ENCODE assay signal across 18 cellular contexts in the genomic region with DNA sequence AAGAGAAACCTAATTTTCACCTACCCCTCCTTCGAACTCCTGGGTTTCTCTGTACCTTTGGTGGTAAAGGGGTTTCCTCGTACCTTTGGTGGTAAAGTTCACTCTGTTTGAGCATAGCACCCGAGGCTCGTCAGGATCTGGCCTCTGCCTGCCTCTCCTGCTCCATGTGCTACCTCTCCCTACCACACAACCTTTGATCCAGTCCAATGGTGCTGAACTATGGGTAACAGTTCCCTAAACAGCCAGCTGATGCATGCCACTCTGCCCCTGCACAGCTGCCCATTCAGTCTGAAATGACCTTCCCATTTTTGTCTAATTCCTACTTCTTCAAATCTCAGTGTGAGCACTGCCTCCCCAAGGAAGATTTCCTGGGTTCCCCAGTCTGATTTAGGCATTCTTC. TPM values are rescaled to one million over a fixed set of nuclear protein-coding genes. Genes with fewer than 3 reads are reported as not detected.
DNase-seq lines count a peak whose midpoint lies in the region; ATAC-seq and TF ChIP-seq lines count a peak whose summit lies in the region.
"Had no signal": no experiment of that assay in that cellular context is flagged by ENCODE, and none has a peak within 500 bp of the region (broad histone marks: within the 10 kb centered on the region; RNA-seq: fewer than 3 reads in every experiment).

No MANE protein-coding gene starts in this region.

- H3K4me3 ChIP-seq in left lung (no peak overlapping the region), vagina (no peak overlapping the region)

- peaks cover 7% of the 10 kb centered on the region for H3K27me3 Mint-ChIP-seq in activated naive CD4-positive, alpha-beta T cell treated with anti-CD3 and anti-CD28 coated beads for 36 hours (ENCODE audit: low read depth)
- H3K27me3 Mint-ChIP-seq in activated T-helper 2 cell treated with anti-CD3 and anti-CD28 coated beads, Interferon-gamma antibody, Interleukin-2, Interleukin-4, amounts not matched to agents 10 μg/mL and 5 μg/mL and 100 μg/mL, durations not matched to agents 14 hours and 24 hours and 36 hours (ENCODE audit: low read depth), result peaks cover 1% of the 10 kb centered on the region

- ATAC-seq in left lung, result peak; percentile 27
- no peak for ATAC-seq in GM21515 (IDR thresholded peaks at IDR 0.05; ENCODE audit: unreplicated experiment)

- peaks cover 25% of the 10 kb centered on the region for H3K4me1 Mint-ChIP-seq in activated naive CD4-positive, alpha-beta T cell treated with anti-CD3 and anti-CD28 coated beads for 36 hours (ENCODE audit: low read depth)
- peaks cover 24% of the 10 kb centered on the region for H3K4me1 Mint-ChIP-seq in activated T-helper 2 cell treated with anti-CD3 and anti-CD28 coated beads, Interferon-gamma antibody, Interleukin-2, Interleukin-4, amounts not matched to agents 10 μg/mL and 5 μg/mL and 100 μg/mL, durations not matched to agents 14 hours and 24 hours and 36 hours (ENCODE audit: low read depth)
- H3K4me1 Mint-ChIP-seq: CD4-positive, CD25-positive, alpha-beta regulatory T cell had no signal

- H3K36me3 Mint-ChIP-seq in activated naive CD4-positive, alpha-beta T cell treated with anti-CD3 and anti-CD28 coated beads for 36 hours (ENCODE audit: low read depth), result no peaks in the 10 kb centered on the region
- no peaks in the 10 kb centered on the region for H3K36me3 Mint-ChIP-seq in activated T-helper 2 cell treated with anti-CD3 and anti-CD28 coated beads, Interferon-gamma antibody, Interleukin-2, Interleukin-4, amounts not matched to agents 10 μg/mL and 5 μg/mL and 100 μg/mL, durations not matched to agents 14 hours and 24 hours and 36 hours (ENCODE audit: low read depth)
- H3K36me3 Mint-ChIP-seq: CD4-positive, CD25-positive, alpha-beta regulatory T cell had no signal

- no peak overlapping the region for H3K4me3 Mint-ChIP-seq in activated naive CD4-positive, alpha-beta T cell treated with anti-CD3 and anti-CD28 coated beads for 36 hours
- H3K4me3 Mint-ChIP-seq in activated T-helper 2 cell treated with anti-CD3 and anti-CD28 coated beads, Interferon-gamma antibody, Interleukin-2, Interleukin-4, amounts not matched to agents 10 μg/mL and 5 μg/mL and 100 μg/mL, durations not matched to agents 14 hours and 24 hours and 36 hours (ENCODE audit: low read depth), result no peak overlapping the region
- H3K4me3 Mint-ChIP-seq: CD4-positive, CD25-positive, alpha-beta regulatory T cell had no signal

- no peaks in the 10 kb centered on the region for H3K36me3 ChIP-seq in left lung
- H3K36me3 ChIP-seq in vagina, result no peaks in the 10 kb centered on the region

- CTCF ChIA-PET in activated naive CD4-positive, alpha-beta T cell treated with anti-CD3 and anti-CD28 coated beads for 36 hours (lab: Charles Lee), result no interaction called here

- H3K27ac ChIP-seq in left lung, result no peak overlapping the region
- H3K27ac ChIP-seq in vagina, result no peak overlapping the region
- H3K27ac ChIP-seq: HL-60 had no signal

- intact Hi-C loops in activated naive CD4-positive, alpha-beta T cell treated with anti-CD3 and anti-CD28 coated beads for 36 hours (cut with micrococcal nuclease), result loop anchor here (1.0 to 5.0 kb wide), 5 partner anchors 13 to 825 kb away; partner anchors contain the start of gene ACBD6
- intact Hi-C loops in activated T-helper 2 cell treated with anti-CD3 and anti-CD28 coated beads, Interferon-gamma antibody, Interleukin-2, Interleukin-4, amounts not matched to agents 10 μg/mL and 5 μg/mL and 100 μg/mL, durations not matched to agents 14 hours and 24 hours and 36 hours (cut with micrococcal nuclease), result loop anchor here (1.0 to 2.0 kb wide), 3 partner anchors 14 to 70 kb away; partner anchors contain the start of gene ACBD6
- intact Hi-C loops in left lung (cut with DNase I) (no loop called here), vagina (cut with DNase I) (no loop called here)

- no peak for DNase-seq in activated naive CD4-positive, alpha-beta T cell treated with anti-CD3 and anti-CD28 coated beads for 36 hours
- DNase-seq in activated naive CD4-positive, alpha-beta T cell treated with Interleukin-2 at 50 U/mL for 16 hours, result no peak
- DNase-seq in CD1c-positive myeloid dendritic cell (ENCODE audit: extremely low spot score), result peak; percentile 26
- DNase-seq in activated T-helper 2 cell treated with anti-CD3 and anti-CD28 coated beads, Interferon-gamma antibody, Interleukin-2, Interleukin-4, amounts not matched to agents 10 μg/mL and 5 μg/mL and 100 μg/mL, durations not matched to agents 14 hours and 24 hours and 36 hours (ENCODE audit: low spot score), result no peak
- no peak for DNase-seq in left lung
- no peak for DNase-seq in vagina (ENCODE audit: extremely low spot score in 2 of 2)
- DNase-seq in globus pallidus (ENCODE audit: low spot score), result no peak
- DNase-seq: AML-193, DND-41, GDM1, KG1, NCI-H1048, NCI-H1694 had no signal

- TF ChIP-seq CTCF in left lung (IDR thresholded peaks at IDR 0.05) (no peak), vagina (IDR thresholded peaks at IDR 0.05) (no peak)

- H3K9me3 ChIP-seq in left lung, result no peaks in the 10 kb centered on the region
- H3K9me3 ChIP-seq in vagina, result no peaks in the 10 kb centered on the region

- H3K27me3 ChIP-seq in left lung (no peaks in the 10 kb centered on the region), vagina (no peaks in the 10 kb centered on the region)

- no peak for TF ChIP-seq POLR2A in vagina (IDR thresholded peaks at IDR 0.05)

- H3K9me3 Mint-ChIP-seq in activated naive CD4-positive, alpha-beta T cell treated with anti-CD3 and anti-CD28 coated beads for 36 hours, result no peaks in the 10 kb centered on the region
- peaks cover 5% of the 10 kb centered on the region for H3K9me3 Mint-ChIP-seq in activated T-helper 2 cell treated with anti-CD3 and anti-CD28 coated beads, Interferon-gamma antibody, Interleukin-2, Interleukin-4, amounts not matched to agents 10 μg/mL and 5 μg/mL and 100 μg/mL, durations not matched to agents 14 hours and 24 hours and 36 hours
- H3K9me3 Mint-ChIP-seq: CD4-positive, CD25-positive, alpha-beta regulatory T cell had no signal

- H3K27ac Mint-ChIP-seq in activated naive CD4-positive, alpha-beta T cell treated with anti-CD3 and anti-CD28 coated beads for 36 hours, result peak overlapping the region; percentile 72
- H3K27ac Mint-ChIP-seq in activated T-helper 2 cell treated with anti-CD3 and anti-CD28 coated beads, Interferon-gamma antibody, Interleukin-2, Interleukin-4, amounts not matched to agents 10 μg/mL and 5 μg/mL and 100 μg/mL, durations not matched to agents 14 hours and 24 hours and 36 hours, result peak overlapping the region; percentile 18
- H3K27ac Mint-ChIP-seq: CD4-positive, CD25-positive, alpha-beta regulatory T cell had no signal

- H3K4me1 ChIP-seq in left lung (peaks cover 0 to 3% of the 10 kb centered on the region in 2 donors), vagina (no peaks in the 10 kb centered on the region)

RNA-seq across cellular contexts. Expression of gene OVAAL, which starts 14.0 kb away (rescaled TPM):
- total RNA-seq in activated naive CD4-positive, alpha-beta T cell treated with anti-CD3 and anti-CD28 coated beads for 36 hours, result not detected
- not detected in 2 replicates for total RNA-seq in activated T-helper 2 cell treated with anti-CD3 and anti-CD28 coated beads, Interferon-gamma antibody, Interleukin-2, Interleukin-4, amounts not matched to agents 10 μg/mL and 5 μg/mL and 100 μg/mL, durations not matched to agents 14 hours and 24 hours and 36 hours
- total RNA-seq in left lung, result not detected
- total RNA-seq in vagina, result not detected
- total RNA-seq: CD4-positive, CD25-positive, alpha-beta regulatory T cell; H1; PC-3 had no signal

RNA-seq across cellular contexts. Expression of gene XPR1, which starts 59.1 kb away (rescaled TPM):
- 10 to 100 TPM; 14.8 to 18.1 TPM for total RNA-seq in activated naive CD4-positive, alpha-beta T cell treated with anti-CD3 and anti-CD28 coated beads for 36 hours
- 20.8 and 23.6 TPM in 2 replicates for total RNA-seq in activated T-helper 2 cell treated with anti-CD3 and anti-CD28 coated beads, Interferon-gamma antibody, Interleukin-2, Interleukin-4, amounts not matched to agents 10 μg/mL and 5 μg/mL and 100 μg/mL, durations not matched to agents 14 hours and 24 hours and 36 hours
- total RNA-seq in left lung (10 to 100 TPM; 33.3 to 34.2 TPM), vagina (12.0 TPM)

Comparison
In these comparisons a context has a peak if more than half of its experiments do, and no peak if none do; other contexts are left out.
1. intact Hi-C loops: an anchor here in activated naive CD4-positive, alpha-beta T cell treated with anti-CD3 and anti-CD28 coated beads for 36 hours (1.0 to 5.0 kb wide) and activated T-helper 2 cell treated with anti-CD3 and anti-CD28 coated beads, Interferon-gamma antibody, Interleukin-2, Interleukin-4, amounts not matched to agents 10 μg/mL and 5 μg/mL and 100 μg/mL, durations not matched to agents 14 hours and 24 hours and 36 hours (1.0 to 2.0 kb wide); none called in left lung and vagina.